In genomic region chr15:45377630-45378148, GRCh38 we compare ENCODE assay signal across 8 cellular contexts. TPM values are rescaled to one million over a fixed set of nuclear protein-coding genes. Genes with fewer than 3 reads are reported as not detected.
DNase-seq lines count a peak whose midpoint lies in the region; ATAC-seq and TF ChIP-seq lines count a peak whose summit lies in the region.

No MANE protein-coding gene starts in this region.

- H3K36me3 ChIP-seq in MM.1S (replicated peaks; ENCODE audit: insufficient read depth, low read length) (no peaks in the 10 kb centered on the region), breast epithelium (no peaks in the 10 kb centered on the region), suprapubic skin (no peaks in the 10 kb centered on the region)

- H2AFZ ChIP-seq in MM.1S (ENCODE audit: low read length): peak overlapping the region; percentile 96

- H3K9ac ChIP-seq in MM.1S (ENCODE audit: low read length): peak overlapping the region; percentile 71

- peak; percentile 72 for DNase-seq in Ammon's horn (ENCODE audit: low spot score)
- DNase-seq in MM.1S: no peak
- peak in 1 of 2 donors; percentile 55 for DNase-seq in breast epithelium (ENCODE audit: low spot score in 2 of 2)
- peak; percentile 74 to 82 for DNase-seq in suprapubic skin (ENCODE audit: low spot score in 2 of 2)
- no peak for DNase-seq in effector CD4-positive, alpha-beta T cell

- WGBS in suprapubic skin: under 1% methylated on average over 30 of the region's 32 CpGs

- H3K4me3 ChIP-seq in MM.1S (ENCODE audit: low read length): peak overlapping the region; percentile 84
- H3K4me3 ChIP-seq in breast epithelium: peak overlapping the region; percentile 56 to 81 (median 71)
- H3K4me3 ChIP-seq in suprapubic skin: peak overlapping the region; percentile 71

- H3K4me1 ChIP-seq in MM.1S (ENCODE audit: low read length): no peaks in the 10 kb centered on the region
- H3K4me1 ChIP-seq in breast epithelium: peaks cover 0 to 4% of the 10 kb centered on the region in 2 donors
- H3K4me1 ChIP-seq in suprapubic skin: peaks cover 29% of the 10 kb centered on the region

- intact Hi-C loops in breast epithelium (cut with DNase I; ENCODE audit: low total_unique reads): no loop called here

- H3K9me3 ChIP-seq in MM.1S (replicated peaks; ENCODE audit: insufficient read depth, low read length) (no peaks in the 10 kb centered on the region), breast epithelium (no peaks in the 10 kb centered on the region), suprapubic skin (no peaks in the 10 kb centered on the region)

- H3F3A ChIP-seq in MM.1S (ENCODE audit: insufficient read depth, low read length): peaks cover 7% of the 10 kb centered on the region; the same call in 1 of the 2 replicates

- ATAC-seq in GM19035 (IDR thresholded peaks at IDR 0.05; ENCODE audit: unreplicated experiment): peak; percentile 26
- ATAC-seq in HG03571 (IDR thresholded peaks at IDR 0.05; ENCODE audit: unreplicated experiment): no peak

- H4K20me1 ChIP-seq in MM.1S (ENCODE audit: insufficient read depth, low read length): no peaks in the 10 kb centered on the region

- H3K9me2 ChIP-seq in MM.1S (replicated peaks; ENCODE audit: insufficient read depth, low read length): no peaks in the 10 kb centered on the region

- H3K79me2 ChIP-seq in MM.1S (ENCODE audit: low read length): no peaks in the 10 kb centered on the region

- H3K27me3 ChIP-seq in MM.1S (replicated peaks; ENCODE audit: insufficient read depth, low read length) (no peaks in the 10 kb centered on the region), breast epithelium (no peaks in the 10 kb centered on the region), layer of hippocampus (ENCODE audit: control insufficient read depth, insufficient read depth, low read length) (no peaks in the 10 kb centered on the region), suprapubic skin (no peaks in the 10 kb centered on the region)

- peak overlapping the region; percentile 98 for H3K4me2 ChIP-seq in MM.1S (ENCODE audit: low read depth, low read length)

- TF ChIP-seq CTCF in MM.1S (IDR thresholded peaks at IDR 0.05; ENCODE audit: low read length) (no peak), breast epithelium (IDR thresholded peaks at IDR 0.05) (no peak), suprapubic skin (IDR thresholded peaks at IDR 0.05) (no peak)

- H3K27ac ChIP-seq in MM.1S (ENCODE audit: low read length) (peak overlapping the region; percentile 76; the same call in 1 of the 2 replicates), breast epithelium (peak overlapping the region; percentile 78 to 83), layer of hippocampus (ENCODE audit: low read depth, low read length) (peak overlapping the region; percentile 88), suprapubic skin (peak overlapping the region; percentile 88)

- no peak for TF ChIP-seq EP300 in suprapubic skin (IDR thresholded peaks at IDR 0.05)

- no peak for TF ChIP-seq POLR2A in breast epithelium (IDR thresholded peaks at IDR 0.05)
- TF ChIP-seq POLR2A in suprapubic skin (IDR thresholded peaks at IDR 0.05): no peak

RNA-seq across cellular contexts. Expression of gene GATM, which starts 0.7 kb away (rescaled TPM):
- total RNA-seq in breast epithelium (10 to 100 TPM in 2 of 3 donors, 1 to 10 TPM in 1; 8.8 to 31.5 (median 22.8) TPM), suprapubic skin (100 to 1,000 TPM; 159 to 195 (median 172) TPM)

Comparison
In these comparisons a context has a peak if more than half of its experiments do, and no peak if none do; other contexts are left out.
1. DNase-seq: peak in Ammon's horn (single experiment) and suprapubic skin (2 of 2); none in MM.1S (single experiment) and effector CD4-positive, alpha-beta T cell (single experiment).
2. RNA of gene GATM, which starts 0.7 kb away (total RNA-seq): 159 to 195 TPM in suprapubic skin; 8.8 to 31.5 TPM in breast epithelium; every median in the first group is over 4 times any median in the second.
3. Peak in every context shown above with its lines, with median percentiles within 50 percentile points of each other: H3K27ac ChIP-seq and H3K4me3 ChIP-seq.